Comparison of ENCODE assay signal across 1 cellular context in genomic region chr21:46096997-46097825, GRCh38.
TF ChIP-seq lines count a peak whose summit lies in the region.

No MANE protein-coding gene starts in this region.

TF ChIP-seq in HEK293, 187 proteins besides CTCF, POLR2A, EP300 and RAD21 (continued from another document and continues in another):
- no peak for TF ChIP-seq ZBTB44 (tag by site-specific recombination; IDR thresholded peaks at IDR 0.05)
- TF ChIP-seq ZNF544 (tag by site-specific recombination; IDR thresholded peaks at IDR 0.05) = no peak
- TF ChIP-seq ZNF785 (tag by site-specific recombination; IDR thresholded peaks at IDR 0.05) = no peak
- TF ChIP-seq ZNF280D (tag by site-specific recombination; IDR thresholded peaks at IDR 0.05) = no peak
- TF ChIP-seq ZNF146 (tag by site-specific recombination; IDR thresholded peaks at IDR 0.05) = peak; percentile 35; the same call in 1 of the 2 replicates
- 0 out of 2 replicates have a peak, but pooled peaks have one; percentile 22 for TF ChIP-seq INSM2 (tag by site-specific recombination; IDR thresholded peaks at IDR 0.05)
- no peak for TF ChIP-seq ZNF2 (tag by site-specific recombination; IDR thresholded peaks at IDR 0.05)
- peak; percentile 87; the same call in 1 of the 2 replicates for TF ChIP-seq ZNF175 (tag by site-specific recombination; IDR thresholded peaks at IDR 0.05)
- no peak for TF ChIP-seq ZNF701 (tag by site-specific recombination; IDR thresholded peaks at IDR 0.05)
- no peak for TF ChIP-seq ZFP37 (tag by site-specific recombination; IDR thresholded peaks at IDR 0.05)
- no peak for TF ChIP-seq GLI2 (tag by site-specific recombination; IDR thresholded peaks at IDR 0.05; ENCODE audit: borderline replicate concordance, low read depth)
- TF ChIP-seq GLI4 (tag by site-specific recombination; IDR thresholded peaks at IDR 0.05) = peak; percentile 16; the same call in 1 of the 2 replicates
- no peak for TF ChIP-seq ZNF155 (tag by site-specific recombination; IDR thresholded peaks at IDR 0.05)
- TF ChIP-seq ZNF510 (tag by site-specific recombination; IDR thresholded peaks at IDR 0.05; ENCODE audit: insufficient replicate concordance) = no peak
- no peak for TF ChIP-seq ZNF132 (tag by site-specific recombination; IDR thresholded peaks at IDR 0.05; ENCODE audit: borderline replicate concordance)
- peak; percentile 20; the same call in 1 of the 2 replicates for TF ChIP-seq SP3 (tag by site-specific recombination; IDR thresholded peaks at IDR 0.05)
- peak; percentile 72 for TF ChIP-seq ZSCAN4 (tag by site-specific recombination; IDR thresholded peaks at IDR 0.05)
- 0 out of 2 replicates have a peak, but pooled peaks have one; percentile 14 for TF ChIP-seq ZNF645 (tag by site-specific recombination; IDR thresholded peaks at IDR 0.05)
- TF ChIP-seq ZNF211 (tag by site-specific recombination; IDR thresholded peaks at IDR 0.05; ENCODE audit: low read depth) = no peak
- no peak for TF ChIP-seq ZNF292 (tag by site-specific recombination; IDR thresholded peaks at IDR 0.05; ENCODE audit: borderline replicate concordance, low read depth)
- 0 out of 2 replicates have a peak, but pooled peaks have one; percentile 19 for TF ChIP-seq KLF8 (tag by site-specific recombination; IDR thresholded peaks at IDR 0.05)
- no peak for TF ChIP-seq MZF1 (tag by site-specific recombination; IDR thresholded peaks at IDR 0.05; ENCODE audit: borderline replicate concordance)
- no peak for TF ChIP-seq ZNF202 (tag by site-specific recombination; IDR thresholded peaks at IDR 0.05; ENCODE audit: borderline replicate concordance)
- no peak for TF ChIP-seq RBAK (tag by site-specific recombination; IDR thresholded peaks at IDR 0.05)
- 0 out of 2 replicates have a peak, but pooled peaks have one; percentile 41 for TF ChIP-seq KLF1 (tag by site-specific recombination; IDR thresholded peaks at IDR 0.05)
- no peak for TF ChIP-seq ZNF843 (tag by site-specific recombination; IDR thresholded peaks at IDR 0.05)
- peak; percentile 52; the same call in 1 of the 2 replicates for TF ChIP-seq ZNF148 (tag by site-specific recombination; IDR thresholded peaks at IDR 0.05; ENCODE audit: borderline replicate concordance)
- TF ChIP-seq ELK4 (IDR thresholded peaks at IDR 0.05; ENCODE audit: borderline replicate concordance, low read depth, low read length) = no peak
- no peak for TF ChIP-seq ZSCAN30 (tag by site-specific recombination; IDR thresholded peaks at IDR 0.05)
- TF ChIP-seq ZNF747 (tag by site-specific recombination; IDR thresholded peaks at IDR 0.05) = no peak
- TF ChIP-seq GLIS2 (tag by site-specific recombination; IDR thresholded peaks at IDR 0.05) = peak; percentile 19; the same call in 1 of the 2 replicates
- no peak for TF ChIP-seq ZNF518A (tag by site-specific recombination; conservative IDR thresholded peaks at IDR 0.05; ENCODE audit: low read depth)
- TF ChIP-seq ZBTB1 (tag by site-specific recombination; IDR thresholded peaks at IDR 0.05) = no peak
- TF ChIP-seq REST (tag by site-specific recombination; IDR thresholded peaks at IDR 0.05) = no peak
